In genomic region chrX:10240918-10241317, GRCh38 we compare ENCODE assay signal across 16 cellular contexts.
A peak's percentile ranks its signal among the peaks of the same experiment; 100 is the strongest.
DNase-seq lines count a peak whose midpoint lies in the region; ATAC-seq, FAIRE-seq and TF ChIP-seq lines count a peak whose summit lies in the region.
"Had no signal": no experiment of that assay in that cellular context is flagged by ENCODE, and none has a peak within 500 bp of the region (broad histone marks: within the 10 kb centered on the region; RNA-seq: fewer than 3 reads in every experiment).

No MANE protein-coding gene starts in this region.

- DNase-seq in ACHN (peak; percentile 0), HCEC 1CT (peak; percentile 82), astrocyte (ENCODE audit: low read depth) (peak; percentile 89), NCI-H510A (lab: John Stamatoyannopoulos, UW) (no peak), left lobe of liver (ENCODE audit: low spot score) (no peak), NCI-H2107 (lab: John Stamatoyannopoulos, UW) (no peak)
- DNase-seq: activated CD4-positive, alpha-beta T cell treated with anti-CD3 and anti-CD28 coated beads, Interleukin-2, amount 10 ng/mL, durations not matched to agents 7 days and 5 days; BE2C; GF-D8; natural killer cell; NCI-H187; spleen had no signal

- TF ChIP-seq CTCF in astrocyte (IDR thresholded peaks at IDR 0.05; ENCODE audit: insufficient read depth, low read depth, low read length) = no peak
- TF ChIP-seq CTCF in gastroesophageal sphincter (IDR thresholded peaks at IDR 0.05) = no peak

- H3K4me1 ChIP-seq in astrocyte (ENCODE audit: insufficient read depth, low read length) (peaks cover 26% of the 10 kb centered on the region), gastroesophageal sphincter (no peaks in the 10 kb centered on the region)
- H3K4me1 ChIP-seq: BE2C, spleen had no signal

- H3K4me3 ChIP-seq in astrocyte (ENCODE audit: insufficient read depth, low read depth, low read length) (no peak overlapping the region), gastroesophageal sphincter (no peak overlapping the region)
- H3K4me3 ChIP-seq: spleen had no signal

- no peak overlapping the region for H3K9ac ChIP-seq in astrocyte (ENCODE audit: low read length)

- H3K27ac ChIP-seq in astrocyte (ENCODE audit: low read depth, low read length) (peak overlapping the region; percentile 85), gastroesophageal sphincter (peak overlapping the region in 1 of 4 donors; percentile 30)
- H3K27ac ChIP-seq: spleen had no signal

- peak; percentile 80 for FAIRE-seq in astrocyte (lab: Jason Lieb, UNC)
- FAIRE-seq: frontal cortex, urothelium cell line had no signal

- no peak overlapping the region for H3K27ac Mint-ChIP-seq in astrocyte (ENCODE audit: unreplicated experiment)
- H3K27ac Mint-ChIP-seq: activated CD4-positive, alpha-beta T cell treated with anti-CD3 and anti-CD28 coated beads, Interleukin-2, amount 10 ng/mL, durations not matched to agents 7 days and 5 days; natural killer cell had no signal

- H3K4me2 ChIP-seq in astrocyte (ENCODE audit: low read length) = peak overlapping the region; percentile 66

- H3K9me3 ChIP-seq in astrocyte (ENCODE audit: insufficient read depth, low read depth, low read length) = no peaks in the 10 kb centered on the region
- no peaks in the 10 kb centered on the region for H3K9me3 ChIP-seq in gastroesophageal sphincter
- H3K9me3 ChIP-seq: BE2C, spleen had no signal

- no peak for TF ChIP-seq POLR2A in gastroesophageal sphincter (IDR thresholded peaks at IDR 0.05)

- no peak for TF ChIP-seq EP300 in gastroesophageal sphincter (IDR thresholded peaks at IDR 0.05)

- in situ Hi-C loops in ACHN (cut with HindIII; ENCODE audit: low pct_ligation_motif_present, low pct_unique_long_range_greater_than_20kb, low sequenced_read_pairs) = no loop called here

- no peaks in the 10 kb centered on the region for H4K20me1 ChIP-seq in astrocyte (ENCODE audit: insufficient read depth, low read length)

- H3K27me3 Mint-ChIP-seq in astrocyte (ENCODE audit: low read depth, unreplicated experiment) = peaks cover 1% of the 10 kb centered on the region
- H3K27me3 Mint-ChIP-seq: activated CD4-positive, alpha-beta T cell treated with anti-CD3 and anti-CD28 coated beads, Interleukin-2, amount 10 ng/mL, durations not matched to agents 7 days and 5 days had no signal

- H3K36me3 ChIP-seq in astrocyte (ENCODE audit: insufficient read depth, low read length) = no peaks in the 10 kb centered on the region
- no peaks in the 10 kb centered on the region for H3K36me3 ChIP-seq in gastroesophageal sphincter
- H3K36me3 ChIP-seq: BE2C, spleen had no signal

- H3K27me3 ChIP-seq in astrocyte (ENCODE audit: insufficient read depth, low read length) (no peaks in the 10 kb centered on the region), gastroesophageal sphincter (no peaks in the 10 kb centered on the region)
- H3K27me3 ChIP-seq: BE2C, spleen had no signal

- peaks cover 3% of the 10 kb centered on the region for H3K4me1 Mint-ChIP-seq in astrocyte (ENCODE audit: low read depth, unreplicated experiment)
- H3K4me1 Mint-ChIP-seq: activated CD4-positive, alpha-beta T cell treated with anti-CD3 and anti-CD28 coated beads, Interleukin-2, amount 10 ng/mL, durations not matched to agents 7 days and 5 days; natural killer cell had no signal

- H3K79me2 ChIP-seq in astrocyte (ENCODE audit: insufficient read depth, low read length) = no peaks in the 10 kb centered on the region

- no peaks in the 10 kb centered on the region for H3K9me3 Mint-ChIP-seq in astrocyte (ENCODE audit: unreplicated experiment)
- H3K9me3 Mint-ChIP-seq: activated CD4-positive, alpha-beta T cell treated with anti-CD3 and anti-CD28 coated beads, Interleukin-2, amount 10 ng/mL, durations not matched to agents 7 days and 5 days; natural killer cell had no signal

- H3K4me3 Mint-ChIP-seq in astrocyte (ENCODE audit: unreplicated experiment) = no peak overlapping the region
- H3K4me3 Mint-ChIP-seq: activated CD4-positive, alpha-beta T cell treated with anti-CD3 and anti-CD28 coated beads, Interleukin-2, amount 10 ng/mL, durations not matched to agents 7 days and 5 days; natural killer cell had no signal

- H3K36me3 Mint-ChIP-seq in astrocyte (ENCODE audit: low read depth, unreplicated experiment) = no peaks in the 10 kb centered on the region
- H3K36me3 Mint-ChIP-seq: natural killer cell had no signal

- H2AFZ ChIP-seq in astrocyte (ENCODE audit: low read depth, low read length) = no peak overlapping the region

- ATAC-seq in gastroesophageal sphincter = peak; percentile 60
- no peak for ATAC-seq in HG03457 (IDR thresholded peaks at IDR 0.05; ENCODE audit: unreplicated experiment)
- no peak for ATAC-seq in left lobe of liver
- ATAC-seq: natural killer cell had no signal

- 16 to 24% methylated on average over 2 to 3 of the region's 4 CpGs for WGBS in gastroesophageal sphincter (ENCODE audit: low coverage in 1 of 2), 2 donors

Comparison
In these comparisons a context has a peak if more than half of its experiments do, and no peak if none do; other contexts are left out.
1. DNase-seq: peak in ACHN (single experiment), HCEC 1CT (single experiment) and astrocyte (single experiment); none in NCI-H510A (single experiment), left lobe of liver (single experiment) and NCI-H2107 (single experiment).